10 cellular contexts compared by ENCODE assay signal in genomic region chr4:183068502-183068901, GRCh38.
"Had no signal": no experiment of that assay in that cellular context is flagged by ENCODE, and none has a peak within 500 bp of the region (broad histone marks: within the 10 kb centered on the region; RNA-seq: fewer than 3 reads in every experiment).

No MANE protein-coding gene starts in this region.

- ATAC-seq: HCT116 had no signal

- FAIRE-seq: H1, H54 had no signal

- H3K4me3 ChIP-seq: GM23248, HAP-1 had no signal

- H3K4me3 Mint-ChIP-seq: H9, HFFc6 had no signal

- H2AFZ ChIP-seq: GM23248 had no signal

- H3K9me3 ChIP-seq: HAP-1 had no signal

- H3K27ac ChIP-seq: GM23248 had no signal

- H3K9ac ChIP-seq: GM23248 had no signal

- H3K27ac Mint-ChIP-seq: H9, HFFc6 had no signal

- DNase-seq: GM23248, GOT3, H7, H9, HCEC 1CT, HFFc6 had no signal

- H3K36me3 ChIP-seq: HAP-1 had no signal
